In the genomic region with DNA sequence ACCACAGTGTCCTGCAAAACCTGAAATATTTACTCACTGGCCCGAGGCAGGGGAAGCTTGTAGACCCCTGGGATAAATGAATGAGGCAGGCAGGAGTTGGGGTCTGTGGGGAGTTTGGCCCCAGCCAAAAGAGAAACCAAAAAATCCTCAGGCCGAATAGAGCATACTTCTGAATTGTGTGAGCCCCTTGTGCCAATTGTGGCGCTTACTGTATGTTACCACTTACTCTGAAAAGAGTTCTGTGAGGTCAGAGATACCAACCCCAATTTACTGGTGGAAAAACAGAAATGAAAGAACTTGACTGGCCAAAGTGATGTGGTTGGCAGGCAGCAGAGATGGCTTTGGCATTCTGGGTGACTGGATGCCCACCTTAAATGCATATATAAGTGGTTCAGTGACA, we compare ENCODE assay signal across 1 cellular context.
A peak's percentile ranks its signal among the peaks of the same experiment; 100 is the strongest.
TF ChIP-seq lines count a peak whose summit lies in the region.

No MANE protein-coding gene starts in this region.

TF ChIP-seq in GM12878, 131 proteins besides CTCF, POLR2A, EP300 and RAD21:
- TF ChIP-seq, protein P1, sequence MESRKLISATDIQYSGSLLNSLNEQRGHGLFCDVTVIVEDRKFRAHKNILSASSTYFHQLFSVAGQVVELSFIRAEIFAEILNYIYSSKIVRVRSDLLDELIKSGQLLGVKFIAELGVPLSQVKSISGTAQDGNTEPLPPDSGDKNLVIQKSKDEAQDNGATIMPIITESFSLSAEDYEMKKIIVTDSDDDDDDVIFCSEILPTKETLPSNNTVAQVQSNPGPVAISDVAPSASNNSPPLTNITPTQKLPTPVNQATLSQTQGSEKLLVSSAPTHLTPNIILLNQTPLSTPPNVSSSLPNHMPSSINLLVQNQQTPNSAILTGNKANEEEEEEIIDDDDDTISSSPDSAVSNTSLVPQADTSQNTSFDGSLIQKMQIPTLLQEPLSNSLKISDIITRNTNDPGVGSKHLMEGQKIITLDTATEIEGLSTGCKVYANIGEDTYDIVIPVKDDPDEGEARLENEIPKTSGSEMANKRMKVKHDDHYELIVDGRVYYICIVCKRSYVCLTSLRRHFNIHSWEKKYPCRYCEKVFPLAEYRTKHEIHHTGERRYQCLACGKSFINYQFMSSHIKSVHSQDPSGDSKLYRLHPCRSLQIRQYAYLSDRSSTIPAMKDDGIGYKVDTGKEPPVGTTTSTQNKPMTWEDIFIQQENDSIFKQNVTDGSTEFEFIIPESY (IDR thresholded peaks at IDR 0.05), result no peak
- TF ChIP-seq DPF2 (IDR thresholded peaks at IDR 0.05), result no peak
- no peak for TF ChIP-seq SUPT20H (IDR thresholded peaks at IDR 0.05; ENCODE audit: borderline replicate concordance, control insufficient read depth, low read depth, low read length)
- TF ChIP-seq RUNX3 (IDR thresholded peaks at IDR 0.05; ENCODE audit: low read length), result peak; percentile 33
- TF ChIP-seq POLR2AphosphoS5 (IDR thresholded peaks at IDR 0.05; ENCODE audit: low read length), result no peak
- TF ChIP-seq, protein P2, sequence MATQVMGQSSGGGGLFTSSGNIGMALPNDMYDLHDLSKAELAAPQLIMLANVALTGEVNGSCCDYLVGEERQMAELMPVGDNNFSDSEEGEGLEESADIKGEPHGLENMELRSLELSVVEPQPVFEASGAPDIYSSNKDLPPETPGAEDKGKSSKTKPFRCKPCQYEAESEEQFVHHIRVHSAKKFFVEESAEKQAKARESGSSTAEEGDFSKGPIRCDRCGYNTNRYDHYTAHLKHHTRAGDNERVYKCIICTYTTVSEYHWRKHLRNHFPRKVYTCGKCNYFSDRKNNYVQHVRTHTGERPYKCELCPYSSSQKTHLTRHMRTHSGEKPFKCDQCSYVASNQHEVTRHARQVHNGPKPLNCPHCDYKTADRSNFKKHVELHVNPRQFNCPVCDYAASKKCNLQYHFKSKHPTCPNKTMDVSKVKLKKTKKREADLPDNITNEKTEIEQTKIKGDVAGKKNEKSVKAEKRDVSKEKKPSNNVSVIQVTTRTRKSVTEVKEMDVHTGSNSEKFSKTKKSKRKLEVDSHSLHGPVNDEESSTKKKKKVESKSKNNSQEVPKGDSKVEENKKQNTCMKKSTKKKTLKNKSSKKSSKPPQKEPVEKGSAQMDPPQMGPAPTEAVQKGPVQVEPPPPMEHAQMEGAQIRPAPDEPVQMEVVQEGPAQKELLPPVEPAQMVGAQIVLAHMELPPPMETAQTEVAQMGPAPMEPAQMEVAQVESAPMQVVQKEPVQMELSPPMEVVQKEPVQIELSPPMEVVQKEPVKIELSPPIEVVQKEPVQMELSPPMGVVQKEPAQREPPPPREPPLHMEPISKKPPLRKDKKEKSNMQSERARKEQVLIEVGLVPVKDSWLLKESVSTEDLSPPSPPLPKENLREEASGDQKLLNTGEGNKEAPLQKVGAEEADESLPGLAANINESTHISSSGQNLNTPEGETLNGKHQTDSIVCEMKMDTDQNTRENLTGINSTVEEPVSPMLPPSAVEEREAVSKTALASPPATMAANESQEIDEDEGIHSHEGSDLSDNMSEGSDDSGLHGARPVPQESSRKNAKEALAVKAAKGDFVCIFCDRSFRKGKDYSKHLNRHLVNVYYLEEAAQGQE (IDR thresholded peaks at IDR 0.05; ENCODE audit: low read depth, low read length), result no peak
- TF ChIP-seq RB1 (IDR thresholded peaks at IDR 0.05; ENCODE audit: borderline replicate concordance), result no peak
- TF ChIP-seq ZBED1 (IDR thresholded peaks at IDR 0.05; ENCODE audit: borderline replicate concordance), result no peak
- TF ChIP-seq BMI1 (IDR thresholded peaks at IDR 0.05; ENCODE audit: borderline replicate concordance), result no peak
- TF ChIP-seq IRF4 (IDR thresholded peaks at IDR 0.05; ENCODE audit: low read depth, low read length), result no peak
- TF ChIP-seq CREB1 (IDR thresholded peaks at IDR 0.05; ENCODE audit: low read depth), result no peak
- TF ChIP-seq, protein P3, sequence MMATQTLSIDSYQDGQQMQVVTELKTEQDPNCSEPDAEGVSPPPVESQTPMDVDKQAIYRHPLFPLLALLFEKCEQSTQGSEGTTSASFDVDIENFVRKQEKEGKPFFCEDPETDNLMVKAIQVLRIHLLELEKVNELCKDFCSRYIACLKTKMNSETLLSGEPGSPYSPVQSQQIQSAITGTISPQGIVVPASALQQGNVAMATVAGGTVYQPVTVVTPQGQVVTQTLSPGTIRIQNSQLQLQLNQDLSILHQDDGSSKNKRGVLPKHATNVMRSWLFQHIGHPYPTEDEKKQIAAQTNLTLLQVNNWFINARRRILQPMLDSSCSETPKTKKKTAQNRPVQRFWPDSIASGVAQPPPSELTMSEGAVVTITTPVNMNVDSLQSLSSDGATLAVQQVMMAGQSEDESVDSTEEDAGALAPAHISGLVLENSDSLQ (IDR thresholded peaks at IDR 0.05), result 0 out of 2 replicates have a peak, but pooled peaks have one; percentile 14
- TF ChIP-seq MXI1 (IDR thresholded peaks at IDR 0.05; ENCODE audit: low read depth, low read length), result no peak
- TF ChIP-seq ZNF24 (IDR thresholded peaks at IDR 0.05), result no peak
